ENCODE assay signal across 8 cellular contexts in genomic region chr2:191677646-191678436, GRCh38. TPM values are rescaled to one million over a fixed set of nuclear protein-coding genes. Genes with fewer than 3 reads are reported as not detected.
DNase-seq lines count a peak whose midpoint lies in the region; ATAC-seq and TF ChIP-seq lines count a peak whose summit lies in the region.

NABP1 (plus strand) TSS chr2:191678136; CDS start chr2:191678615, 479 bp downstream.

- H3K27ac ChIP-seq in angular gyrus (ENCODE audit: low read depth, low read length), result peak within 1 kb of the TSS; percentile 93
- peak within 1 kb of the TSS; percentile 96 for H3K27ac ChIP-seq in psoas muscle
- H3K27ac ChIP-seq in urinary bladder (ENCODE audit: low read depth), result peak within 1 kb of the TSS; percentile 87

- TF ChIP-seq CTCF in psoas muscle (IDR thresholded peaks at IDR 0.05), result no peak

- H3K4me1 ChIP-seq in psoas muscle, result peaks cover 22% of the 10 kb centered on the region
- H3K4me1 ChIP-seq in urinary bladder (ENCODE audit: insufficient read depth), result no peaks in the 10 kb centered on the region

- H3K9me3 ChIP-seq in psoas muscle, result no peaks in the 10 kb centered on the region

- H3K36me3 ChIP-seq in psoas muscle (ENCODE audit: insufficient read depth in 1 of 2, low read depth in 1 of 2), result peaks cover 9 to 13% of the 10 kb centered on the region in 2 donors
- H3K36me3 ChIP-seq in urinary bladder (ENCODE audit: insufficient read depth), result peaks cover under 1% of the 10 kb centered on the region

- intact Hi-C loops in T-helper 2 cell treated with Interferon-gamma antibody and Interleukin-4, amounts not matched to agents 100 ng/mL and 5 ng/mL, for 36 hours (cut with micrococcal nuclease), result loop anchor here (1.0 to 10.0 kb wide), 10 partner anchors 13 to 1273 kb away; partner anchors contain the start of genes GLS, MFSD6 and STAT4
- intact Hi-C loops in left ventricle myocardium superior (cut with micrococcal nuclease), result no loop called here
- intact Hi-C loops in psoas muscle (cut with DNase I), result no loop called here

- DNase-seq in NCI-H1930 (lab: John Stamatoyannopoulos, UW), result peak; percentile 83 to 85
- peak; percentile 100 for DNase-seq in left ventricle myocardium superior
- peak; percentile 99 to 100 for DNase-seq in psoas muscle

- H3K4me3 ChIP-seq in psoas muscle (peak within 1 kb of the TSS; percentile 80), urinary bladder (ENCODE audit: low read depth, low read length) (peak within 1 kb of the TSS; percentile 61)

- ATAC-seq in GM18505 (IDR thresholded peaks at IDR 0.05; ENCODE audit: unreplicated experiment), result peak; percentile 71
- ATAC-seq in HG02970 (IDR thresholded peaks at IDR 0.05; ENCODE audit: low FRiP score, unreplicated experiment), result peak; percentile 87
- ATAC-seq in left ventricle myocardium superior, result peak; percentile 99
- ATAC-seq in psoas muscle, result peak; percentile 95 to 98 (median 97)

- TF ChIP-seq POLR2A in GM18505 (IDR thresholded peaks at IDR 0.05; ENCODE audit: borderline replicate concordance, extremely low read depth, insufficient read depth, insufficient read length), result peak; percentile 100

- H3K27me3 ChIP-seq in psoas muscle (ENCODE audit: insufficient read depth in 3 of 3, low read length in 2 of 3), result no peaks in the 10 kb centered on the region

- 0 to 1% (median 0%) methylated on average over 59 to 66 of the region's 66 CpGs for WGBS in psoas muscle, 3 donors
- under 1% methylated on average over 63 of the region's 66 CpGs for WGBS in urinary bladder

RNA-seq across cellular contexts. Expression of gene NABP1, which starts in this region (rescaled TPM):
- total RNA-seq in T-helper 2 cell treated with Interferon-gamma antibody and Interleukin-4, amounts not matched to agents 100 ng/mL and 5 ng/mL, for 36 hours, result 43.9 and 47.6 TPM in 2 replicates
- total RNA-seq in left ventricle myocardium superior (7.1 TPM), psoas muscle (10 to 100 TPM in 2 of 4 donors, 1 to 10 TPM in 2; 7.2 to 41.6 (median 10.5) TPM), urinary bladder (30.2 TPM)
- polyA plus RNA-seq in psoas muscle (10 to 100 TPM in 1 of 3 donors, 1 to 10 TPM in 2; 4.0 to 36.0 (median 5.3) TPM), urinary bladder (10.8 TPM)

Comparison
In these comparisons a context has a peak if more than half of its experiments do, and no peak if none do; other contexts are left out.
1. Peak in every context shown above with its lines: DNase-seq, ATAC-seq, H3K4me3 ChIP-seq and H3K27ac ChIP-seq.